Comparison of ENCODE assay signal across 12 cellular contexts in the genomic region with DNA sequence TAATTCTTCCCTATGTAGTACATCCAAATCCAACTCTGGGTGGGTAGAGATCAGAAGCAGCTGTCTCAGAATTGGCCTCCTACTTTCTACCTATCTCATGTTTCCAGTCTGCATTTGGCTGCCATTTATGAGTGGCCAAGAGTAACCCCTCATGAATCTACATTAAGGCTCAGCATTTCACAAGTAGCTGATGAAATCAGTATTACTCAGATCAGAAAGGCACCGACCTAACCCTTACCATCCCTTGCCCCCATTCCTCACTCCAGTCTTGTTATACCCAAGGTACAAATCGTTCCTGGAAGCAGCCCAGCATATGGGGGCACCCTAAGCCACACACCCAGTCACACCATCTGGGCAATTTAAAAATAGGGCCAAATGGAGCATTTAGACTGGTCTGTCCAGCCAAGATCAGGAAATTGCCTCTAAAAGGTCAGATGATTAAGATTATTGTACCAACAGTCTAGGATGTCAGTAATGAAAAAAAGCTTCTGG. TPM values are rescaled to one million over a fixed set of nuclear protein-coding genes. Genes with fewer than 3 reads are reported as not detected.
DNase-seq lines count a peak whose midpoint lies in the region; ATAC-seq, FAIRE-seq and TF ChIP-seq lines count a peak whose summit lies in the region.
"Had no signal": no experiment of that assay in that cellular context is flagged by ENCODE, and none has a peak within 500 bp of the region (broad histone marks: within the 10 kb centered on the region; RNA-seq: fewer than 3 reads in every experiment).

No MANE protein-coding gene starts in this region.

- POLR2A ChIA-PET in A549 (lab: Yijun Ruan, JAX), result no interaction called here

- peak overlapping the region in 1 of 2 experiments; percentile 42; a peak in 1 of 6 replicates for H3K27ac ChIP-seq in A549

- TF ChIP-seq EP300 in A549 (IDR thresholded peaks at IDR 0.05), result no peak

- no peak for TF ChIP-seq POLR2A in A549 (IDR thresholded peaks at IDR 0.05; ENCODE audit: low read length)

- H3K27me3 Mint-ChIP-seq in activated T-helper 2 cell treated with anti-CD3 and anti-CD28 coated beads, Interferon-gamma antibody, Interleukin-2, Interleukin-4, amounts not matched to agents 10 μg/mL and 5 μg/mL and 100 μg/mL, durations not matched to agents 14 hours and 24 hours and 36 hours (ENCODE audit: low read depth), result no peaks in the 10 kb centered on the region
- H3K27me3 Mint-ChIP-seq in natural killer cell (ENCODE audit: low read depth in 2 of 2), result no peaks in the 10 kb centered on the region

- peaks cover 15% of the 10 kb centered on the region for H3K9me3 Mint-ChIP-seq in activated T-helper 2 cell treated with anti-CD3 and anti-CD28 coated beads, Interferon-gamma antibody, Interleukin-2, Interleukin-4, amounts not matched to agents 10 μg/mL and 5 μg/mL and 100 μg/mL, durations not matched to agents 14 hours and 24 hours and 36 hours
- no peaks in the 10 kb centered on the region for H3K9me3 Mint-ChIP-seq in natural killer cell

- H3K4me2 ChIP-seq in A549, result 0 out of 3 replicates have a peak overlapping the region, but pooled peaks have one; percentile 0

- 0 out of 3 replicates have a peak, but pooled peaks cover 6% of the 10 kb centered on the region for H3K4me1 ChIP-seq in A549

- no peak for FAIRE-seq in A549 (lab: Jason Lieb, UNC)
- FAIRE-seq: GM12892 had no signal

- intact Hi-C loops in activated T-helper 2 cell treated with anti-CD3 and anti-CD28 coated beads, Interferon-gamma antibody, Interleukin-2, Interleukin-4, amounts not matched to agents 10 μg/mL and 5 μg/mL and 100 μg/mL, durations not matched to agents 14 hours and 24 hours and 36 hours (cut with micrococcal nuclease), result loop anchor here (5.0 kb wide), 1 partner anchor 264 kb away; no protein-coding TSS in a partner anchor
- intact Hi-C loops in natural killer cell (cut with micrococcal nuclease), result no loop called here

- no peak for TF ChIP-seq RAD21 in A549 (conservative IDR thresholded peaks at IDR 0.05 in 1 of 2, IDR thresholded peaks at IDR 0.05 in 1 of 2)

- CTCF ChIA-PET in A549 (lab: Yijun Ruan, JAX), result no interaction called here

- WGBS in A549 (ENCODE audit: missing lambda C conversion rate), result 17% methylated on average over 2 of the region's 2 CpGs

- peaks cover 3% of the 10 kb centered on the region; the same call in 1 of the 3 replicates for H3K9me3 ChIP-seq in A549

- H3K4me3 ChIP-seq in A549, result no peak overlapping the region

- peak overlapping the region; percentile 56 for H3K27ac Mint-ChIP-seq in activated T-helper 2 cell treated with anti-CD3 and anti-CD28 coated beads, Interferon-gamma antibody, Interleukin-2, Interleukin-4, amounts not matched to agents 10 μg/mL and 5 μg/mL and 100 μg/mL, durations not matched to agents 14 hours and 24 hours and 36 hours
- H3K27ac Mint-ChIP-seq in natural killer cell, result no peak overlapping the region

- no peak for DNase-seq in A549 (ENCODE audit: low read depth in 1 of 2, low spot score in 1 of 2)
- peak; percentile 58 for DNase-seq in EL
- DNase-seq in activated T-helper 2 cell treated with anti-CD3 and anti-CD28 coated beads, Interferon-gamma antibody, Interleukin-2, Interleukin-4, amounts not matched to agents 10 μg/mL and 5 μg/mL and 100 μg/mL, durations not matched to agents 14 hours and 24 hours and 36 hours (ENCODE audit: low spot score), result no peak
- peak; percentile 95 for DNase-seq in fibroblast of the conjunctiva (ENCODE audit: low read depth)
- no peak for DNase-seq in T1000 (lab: John Stamatoyannopoulos, UW)
- DNase-seq in SKM-1 treated with dmso at 0.1 percent for 144 hours (lab: John Stamatoyannopoulos, UW; ENCODE audit: unreplicated experiment), result no peak
- DNase-seq in natural killer cell, result no peak
- DNase-seq: NCI-H1092; NCI-H774; stimulated activated naive CD4-positive, alpha-beta T cell had no signal

- H3K4me1 Mint-ChIP-seq in activated T-helper 2 cell treated with anti-CD3 and anti-CD28 coated beads, Interferon-gamma antibody, Interleukin-2, Interleukin-4, amounts not matched to agents 10 μg/mL and 5 μg/mL and 100 μg/mL, durations not matched to agents 14 hours and 24 hours and 36 hours (ENCODE audit: low read depth), result peaks cover 75% of the 10 kb centered on the region
- peaks cover 13% of the 10 kb centered on the region in 2 donors for H3K4me1 Mint-ChIP-seq in natural killer cell

- 0 out of 6 replicates have a peak, but pooled peaks of 1 of the 2 experiments have one; percentile 59 for ATAC-seq in A549
- no peak for ATAC-seq in GM18498 (IDR thresholded peaks at IDR 0.05; ENCODE audit: unreplicated experiment)
- no peak for ATAC-seq in natural killer cell

- H3K36me3 Mint-ChIP-seq in activated T-helper 2 cell treated with anti-CD3 and anti-CD28 coated beads, Interferon-gamma antibody, Interleukin-2, Interleukin-4, amounts not matched to agents 10 μg/mL and 5 μg/mL and 100 μg/mL, durations not matched to agents 14 hours and 24 hours and 36 hours (ENCODE audit: low read depth), result peaks cover 64% of the 10 kb centered on the region
- H3K36me3 Mint-ChIP-seq in natural killer cell, result no peaks in the 10 kb centered on the region

- TF ChIP-seq CTCF in A549 (IDR thresholded peaks at IDR 0.05) (no peak), natural killer cell (IDR thresholded peaks at IDR 0.05) (no peak)

- no peak overlapping the region for H3K4me3 Mint-ChIP-seq in activated T-helper 2 cell treated with anti-CD3 and anti-CD28 coated beads, Interferon-gamma antibody, Interleukin-2, Interleukin-4, amounts not matched to agents 10 μg/mL and 5 μg/mL and 100 μg/mL, durations not matched to agents 14 hours and 24 hours and 36 hours (ENCODE audit: low read depth)
- no peak overlapping the region for H3K4me3 Mint-ChIP-seq in natural killer cell

TF ChIP-seq in A549, 52 proteins besides CTCF, POLR2A, EP300 and RAD21:
- TF ChIP-seq, protein P1, sequence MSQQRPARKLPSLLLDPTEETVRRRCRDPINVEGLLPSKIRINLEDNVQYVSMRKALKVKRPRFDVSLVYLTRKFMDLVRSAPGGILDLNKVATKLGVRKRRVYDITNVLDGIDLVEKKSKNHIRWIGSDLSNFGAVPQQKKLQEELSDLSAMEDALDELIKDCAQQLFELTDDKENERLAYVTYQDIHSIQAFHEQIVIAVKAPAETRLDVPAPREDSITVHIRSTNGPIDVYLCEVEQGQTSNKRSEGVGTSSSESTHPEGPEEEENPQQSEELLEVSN (IDR thresholded peaks at IDR 0.05; ENCODE audit: borderline replicate concordance, low read depth), result no peak
- no peak for TF ChIP-seq FOSB (CRISPR knock-in tag; IDR thresholded peaks at IDR 0.05)
- TF ChIP-seq, protein P2, sequence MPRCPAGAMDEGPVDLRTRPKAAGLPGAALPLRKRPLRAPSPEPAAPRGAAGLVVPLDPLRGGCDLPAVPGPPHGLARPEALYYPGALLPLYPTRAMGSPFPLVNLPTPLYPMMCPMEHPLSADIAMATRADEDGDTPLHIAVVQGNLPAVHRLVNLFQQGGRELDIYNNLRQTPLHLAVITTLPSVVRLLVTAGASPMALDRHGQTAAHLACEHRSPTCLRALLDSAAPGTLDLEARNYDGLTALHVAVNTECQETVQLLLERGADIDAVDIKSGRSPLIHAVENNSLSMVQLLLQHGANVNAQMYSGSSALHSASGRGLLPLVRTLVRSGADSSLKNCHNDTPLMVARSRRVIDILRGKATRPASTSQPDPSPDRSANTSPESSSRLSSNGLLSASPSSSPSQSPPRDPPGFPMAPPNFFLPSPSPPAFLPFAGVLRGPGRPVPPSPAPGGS (IDR thresholded peaks at IDR 0.05), result no peak
- TF ChIP-seq ESRRA (IDR thresholded peaks at IDR 0.05; ENCODE audit: borderline replicate concordance, low read length), result no peak
- TF ChIP-seq JUNB (IDR thresholded peaks at IDR 0.05), result no peak
- TF ChIP-seq POLR2AphosphoS2 (conservative IDR thresholded peaks at IDR 0.05; ENCODE audit: low read length), result no peak
- no peak for TF ChIP-seq HOXB5 (CRISPR knock-in tag; IDR thresholded peaks at IDR 0.05)
- no peak for TF ChIP-seq CEBPB (IDR thresholded peaks at IDR 0.05)

RNA-seq across cellular contexts. Expression of a gene that starts 37.0 kb away (rescaled TPM):
- polyA plus RNA-seq in A549 (2011; rRNA removed), result not detected in 2 replicates
- polyA plus RNA-seq in A549 (2012; cell fraction: cytosol; rRNA removed), result not detected in 2 replicates
- not detected in 2 replicates for polyA plus RNA-seq in A549 (2012; cell fraction: nucleus; rRNA removed)
- not detected in 3 replicates for polyA plus RNA-seq in A549 (2017; fragmentation: RNase III; extraction: RNeasy Plus Mini Kit Qiagen cat#74134 plus additional on column Dnase treatment)
- not detected in 2 replicates for polyA minus RNA-seq in A549 (2011; rRNA and poly(A)+ RNA removed)
- 53.6 and 59.3 TPM in 2 replicates for total RNA-seq in activated T-helper 2 cell treated with anti-CD3 and anti-CD28 coated beads, Interferon-gamma antibody, Interleukin-2, Interleukin-4, amounts not matched to agents 10 μg/mL and 5 μg/mL and 100 μg/mL, durations not matched to agents 14 hours and 24 hours and 36 hours
- total RNA-seq in natural killer cell, result 1 to 10 TPM in 2 of 3 donors, under 1 TPM in 1; 0.54 to 3.5 (median 3.3) TPM

Comparison
In these comparisons a context has a peak if more than half of its experiments do, and no peak if none do; other contexts are left out.
1. DNase-seq: peak in EL (single experiment) and fibroblast of the conjunctiva (single experiment); none in A549 (0 of 2), activated T-helper 2 cell treated with anti-CD3 and anti-CD28 coated beads, Interferon-gamma antibody, Interleukin-2, Interleukin-4, amounts not matched to agents 10 μg/mL and 5 μg/mL and 100 μg/mL, durations not matched to agents 14 hours and 24 hours and 36 hours (single experiment), T1000 (single experiment), SKM-1 treated with dmso at 0.1 percent for 144 hours (single experiment) and natural killer cell (single experiment).
2. RNA of a gene that starts 37.0 kb away (total RNA-seq): 53.6 to 59.3 TPM in activated T-helper 2 cell treated with anti-CD3 and anti-CD28 coated beads, Interferon-gamma antibody, Interleukin-2, Interleukin-4, amounts not matched to agents 10 μg/mL and 5 μg/mL and 100 μg/mL, durations not matched to agents 14 hours and 24 hours and 36 hours; 0.54 to 3.5 TPM in natural killer cell; every median in the first group is over 10 times any median in the second.